In genomic region chr2:20052872-20053281, GRCh38 we compare ENCODE assay signal across 9 cellular contexts. TPM values are rescaled to one million over a fixed set of nuclear protein-coding genes. Genes with fewer than 3 reads are reported as not detected.
DNase-seq lines count a peak whose midpoint lies in the region; ATAC-seq and TF ChIP-seq lines count a peak whose summit lies in the region.
"Had no signal": no experiment of that assay in that cellular context is flagged by ENCODE, and none has a peak within 500 bp of the region (broad histone marks: within the 10 kb centered on the region; RNA-seq: fewer than 3 reads in every experiment).

No MANE protein-coding gene starts in this region.

- H3K9me3 Mint-ChIP-seq in CD4-positive, CD25-positive, alpha-beta regulatory T cell: peaks cover 0 to 4% (median 0%) of the 10 kb centered on the region in 7 donors
- H3K9me3 Mint-ChIP-seq in type B pancreatic cell: no peaks in the 10 kb centered on the region
- H3K9me3 Mint-ChIP-seq: memory B cell had no signal

- no peak overlapping the region for H3K4me3 Mint-ChIP-seq in CD4-positive, CD25-positive, alpha-beta regulatory T cell
- no peak overlapping the region for H3K4me3 Mint-ChIP-seq in type B pancreatic cell
- H3K4me3 Mint-ChIP-seq: memory B cell had no signal

- peak overlapping the region; percentile 94 for H3K4me3 ChIP-seq in CD4-positive, CD25-positive, alpha-beta regulatory T cell (ENCODE audit: low read depth, low read length)

- H3K27me3 Mint-ChIP-seq in CD4-positive, CD25-positive, alpha-beta regulatory T cell: peaks cover 36% of the 10 kb centered on the region
- peaks cover 3% of the 10 kb centered on the region for H3K27me3 Mint-ChIP-seq in type B pancreatic cell

- TF ChIP-seq CTCF in type B pancreatic cell (conservative IDR thresholded peaks at IDR 0.05): no peak

- H3K4me1 Mint-ChIP-seq in CD4-positive, CD25-positive, alpha-beta regulatory T cell: peaks cover 22 to 27% (median 24%) of the 10 kb centered on the region in 4 donors
- peaks cover 15% of the 10 kb centered on the region for H3K4me1 Mint-ChIP-seq in type B pancreatic cell (ENCODE audit: unreplicated experiment)

- peaks cover 28% of the 10 kb centered on the region for H3K27me3 ChIP-seq in CD4-positive, CD25-positive, alpha-beta regulatory T cell (ENCODE audit: control insufficient read depth, insufficient read depth, low read length)

- H3K4me1 ChIP-seq in CD4-positive, CD25-positive, alpha-beta regulatory T cell (ENCODE audit: control insufficient read depth, insufficient read depth, low read length, poor library complexity, severe bottlenecking): peaks cover 32% of the 10 kb centered on the region

- no peak for ATAC-seq in CD4-positive, CD25-positive, alpha-beta regulatory T cell (ENCODE audit: low read depth in 2 of 2)
- no peak for ATAC-seq in GM18511 (IDR thresholded peaks at IDR 0.05; ENCODE audit: unreplicated experiment)

- H3K9me3 ChIP-seq in CD4-positive, CD25-positive, alpha-beta regulatory T cell (ENCODE audit: control insufficient read depth in 2 of 2, low read length in 2 of 2): no peaks in the 10 kb centered on the region

- H3K27ac ChIP-seq in CD4-positive, CD25-positive, alpha-beta regulatory T cell (ENCODE audit: insufficient read depth, low read length, poor library complexity, severe bottlenecking): no peak overlapping the region

- DNase-seq in CD4-positive, CD25-positive, alpha-beta regulatory T cell: no peak
- peak; percentile 62 for DNase-seq in LoVo (ENCODE audit: low spot score)
- peak; percentile 61 for DNase-seq in SHP77 treated with DMSO at 0.1 percent for 48 hours (lab: John Stamatoyannopoulos, UW)
- peak; percentile 83 for DNase-seq in fibroblast of the conjunctiva (ENCODE audit: low read depth)
- peak; percentile 26 for DNase-seq in pulmonary artery endothelial cell (ENCODE audit: low read depth, low spot score)
- no peak for DNase-seq in putamen (ENCODE audit: low spot score)
- DNase-seq in type B pancreatic cell (ENCODE audit: extremely low spot score, unreplicated experiment): no peak

- H3K36me3 Mint-ChIP-seq in CD4-positive, CD25-positive, alpha-beta regulatory T cell: no peaks in the 10 kb centered on the region
- H3K36me3 Mint-ChIP-seq in type B pancreatic cell: no peaks in the 10 kb centered on the region
- H3K36me3 Mint-ChIP-seq: memory B cell had no signal

- H3K36me3 ChIP-seq in CD4-positive, CD25-positive, alpha-beta regulatory T cell (ENCODE audit: control insufficient read depth, insufficient read depth, low read length): no peaks in the 10 kb centered on the region

- no peak overlapping the region for H3K27ac Mint-ChIP-seq in CD4-positive, CD25-positive, alpha-beta regulatory T cell
- no peak overlapping the region for H3K27ac Mint-ChIP-seq in type B pancreatic cell
- H3K27ac Mint-ChIP-seq: memory B cell had no signal

RNA-seq across cellular contexts. Expression of gene LAPTM4A, which starts 1.4 kb away (rescaled TPM):
- total RNA-seq in CD4-positive, CD25-positive, alpha-beta regulatory T cell: 74.1 TPM
- 100 to 1,000 TPM; 118 to 141 (median 133) TPM for polyA plus RNA-seq in CD4-positive, CD25-positive, alpha-beta regulatory T cell
- total RNA-seq in pulmonary artery endothelial cell: 121 and 125 TPM in 2 replicates
- 196 and 229 TPM in 2 replicates for total RNA-seq in type B pancreatic cell (ENCODE audit: low replicate concordance)

RNA-seq across cellular contexts. Expression of gene MATN3, which starts 40.4 kb away (rescaled TPM):
- not detected for total RNA-seq in CD4-positive, CD25-positive, alpha-beta regulatory T cell
- not detected for polyA plus RNA-seq in CD4-positive, CD25-positive, alpha-beta regulatory T cell
- 0.95 and 1.1 TPM in 2 replicates for total RNA-seq in pulmonary artery endothelial cell
- 0.45 and 3.0 TPM in 2 replicates for total RNA-seq in type B pancreatic cell (ENCODE audit: low replicate concordance)

Comparison
In these comparisons a context has a peak if more than half of its experiments do, and no peak if none do; other contexts are left out.
1. DNase-seq: peak in LoVo (single experiment), SHP77 treated with DMSO at 0.1 percent for 48 hours (single experiment), fibroblast of the conjunctiva (single experiment) and pulmonary artery endothelial cell (single experiment); none in CD4-positive, CD25-positive, alpha-beta regulatory T cell (0 of 3), putamen (single experiment) and type B pancreatic cell (single experiment).